2 cellular contexts compared by ENCODE assay signal in the genomic region with DNA sequence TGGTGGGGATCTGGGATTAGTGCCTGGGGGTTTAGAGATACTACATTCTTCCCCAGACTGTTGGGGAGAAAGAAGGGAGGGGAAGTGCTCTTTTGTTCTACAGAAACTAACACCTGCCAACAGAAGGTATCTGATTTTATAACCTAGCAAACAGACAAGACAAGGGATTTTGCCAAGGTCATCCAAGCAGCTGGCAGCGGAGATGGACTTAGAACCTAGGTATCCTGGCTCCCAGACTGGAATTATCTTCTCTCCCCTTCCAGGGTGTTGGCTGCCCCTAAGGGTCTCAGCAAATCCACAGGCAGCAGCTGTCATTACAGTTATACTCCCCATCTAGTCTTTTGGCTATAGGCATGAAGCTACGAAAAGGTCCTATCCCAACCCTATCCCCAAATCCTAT.
TF ChIP-seq lines count a peak whose summit lies in the region.

No MANE protein-coding gene starts in this region.

TF ChIP-seq in A549, 52 proteins besides CTCF, POLR2A, EP300 and RAD21:
- no peak for TF ChIP-seq RFX5 (IDR thresholded peaks at IDR 0.05)
- TF ChIP-seq KDM5A (IDR thresholded peaks at IDR 0.05), result no peak
- TF ChIP-seq TP53 (CRISPR knock-in tag; IDR thresholded peaks at IDR 0.05), result no peak
- no peak for TF ChIP-seq FOXS1 (CRISPR knock-in tag; IDR thresholded peaks at IDR 0.05)
- no peak for TF ChIP-seq HES2 (IDR thresholded peaks at IDR 0.05)

TF ChIP-seq in H1, 55 proteins besides CTCF, POLR2A, EP300 and RAD21:
- TF ChIP-seq EGR1 (IDR thresholded peaks at IDR 0.05; ENCODE audit: borderline replicate concordance, low read depth, low read length) (no peak), MAX (IDR thresholded peaks at IDR 0.05) (no peak), CHD2 (IDR thresholded peaks at IDR 0.05; ENCODE audit: low read length) (no peak), GTF2F1 (IDR thresholded peaks at IDR 0.05; ENCODE audit: borderline replicate concordance, low read depth, low read length) (no peak), ASH2L (IDR thresholded peaks at IDR 0.05; ENCODE audit: low read length) (no peak), NRF1 (IDR thresholded peaks at IDR 0.05; ENCODE audit: low read depth, low read length) (no peak), PHF8 (conservative IDR thresholded peaks at IDR 0.05; ENCODE audit: low read depth, low read length) (no peak), RBBP5 (IDR thresholded peaks at IDR 0.05; ENCODE audit: borderline replicate concordance, low read depth, low read length) (no peak), SRF (IDR thresholded peaks at IDR 0.05; ENCODE audit: low read depth, low read length) (no peak), KDM1A (IDR thresholded peaks at IDR 0.05; ENCODE audit: borderline replicate concordance, low read length) (no peak), SUZ12 (IDR thresholded peaks at IDR 0.05; ENCODE audit: low read length) (no peak), EZH2 (IDR thresholded peaks at IDR 0.05; ENCODE audit: low read depth, low read length, severe bottlenecking) (no peak), ZNF274 (IDR thresholded peaks at IDR 0.05; ENCODE audit: borderline replicate concordance, extremely low read depth, low read length) (no peak)
- TF ChIP-seq, protein P1, sequence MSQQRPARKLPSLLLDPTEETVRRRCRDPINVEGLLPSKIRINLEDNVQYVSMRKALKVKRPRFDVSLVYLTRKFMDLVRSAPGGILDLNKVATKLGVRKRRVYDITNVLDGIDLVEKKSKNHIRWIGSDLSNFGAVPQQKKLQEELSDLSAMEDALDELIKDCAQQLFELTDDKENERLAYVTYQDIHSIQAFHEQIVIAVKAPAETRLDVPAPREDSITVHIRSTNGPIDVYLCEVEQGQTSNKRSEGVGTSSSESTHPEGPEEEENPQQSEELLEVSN (IDR thresholded peaks at IDR 0.05), result no peak
- TF ChIP-seq, protein P2, sequence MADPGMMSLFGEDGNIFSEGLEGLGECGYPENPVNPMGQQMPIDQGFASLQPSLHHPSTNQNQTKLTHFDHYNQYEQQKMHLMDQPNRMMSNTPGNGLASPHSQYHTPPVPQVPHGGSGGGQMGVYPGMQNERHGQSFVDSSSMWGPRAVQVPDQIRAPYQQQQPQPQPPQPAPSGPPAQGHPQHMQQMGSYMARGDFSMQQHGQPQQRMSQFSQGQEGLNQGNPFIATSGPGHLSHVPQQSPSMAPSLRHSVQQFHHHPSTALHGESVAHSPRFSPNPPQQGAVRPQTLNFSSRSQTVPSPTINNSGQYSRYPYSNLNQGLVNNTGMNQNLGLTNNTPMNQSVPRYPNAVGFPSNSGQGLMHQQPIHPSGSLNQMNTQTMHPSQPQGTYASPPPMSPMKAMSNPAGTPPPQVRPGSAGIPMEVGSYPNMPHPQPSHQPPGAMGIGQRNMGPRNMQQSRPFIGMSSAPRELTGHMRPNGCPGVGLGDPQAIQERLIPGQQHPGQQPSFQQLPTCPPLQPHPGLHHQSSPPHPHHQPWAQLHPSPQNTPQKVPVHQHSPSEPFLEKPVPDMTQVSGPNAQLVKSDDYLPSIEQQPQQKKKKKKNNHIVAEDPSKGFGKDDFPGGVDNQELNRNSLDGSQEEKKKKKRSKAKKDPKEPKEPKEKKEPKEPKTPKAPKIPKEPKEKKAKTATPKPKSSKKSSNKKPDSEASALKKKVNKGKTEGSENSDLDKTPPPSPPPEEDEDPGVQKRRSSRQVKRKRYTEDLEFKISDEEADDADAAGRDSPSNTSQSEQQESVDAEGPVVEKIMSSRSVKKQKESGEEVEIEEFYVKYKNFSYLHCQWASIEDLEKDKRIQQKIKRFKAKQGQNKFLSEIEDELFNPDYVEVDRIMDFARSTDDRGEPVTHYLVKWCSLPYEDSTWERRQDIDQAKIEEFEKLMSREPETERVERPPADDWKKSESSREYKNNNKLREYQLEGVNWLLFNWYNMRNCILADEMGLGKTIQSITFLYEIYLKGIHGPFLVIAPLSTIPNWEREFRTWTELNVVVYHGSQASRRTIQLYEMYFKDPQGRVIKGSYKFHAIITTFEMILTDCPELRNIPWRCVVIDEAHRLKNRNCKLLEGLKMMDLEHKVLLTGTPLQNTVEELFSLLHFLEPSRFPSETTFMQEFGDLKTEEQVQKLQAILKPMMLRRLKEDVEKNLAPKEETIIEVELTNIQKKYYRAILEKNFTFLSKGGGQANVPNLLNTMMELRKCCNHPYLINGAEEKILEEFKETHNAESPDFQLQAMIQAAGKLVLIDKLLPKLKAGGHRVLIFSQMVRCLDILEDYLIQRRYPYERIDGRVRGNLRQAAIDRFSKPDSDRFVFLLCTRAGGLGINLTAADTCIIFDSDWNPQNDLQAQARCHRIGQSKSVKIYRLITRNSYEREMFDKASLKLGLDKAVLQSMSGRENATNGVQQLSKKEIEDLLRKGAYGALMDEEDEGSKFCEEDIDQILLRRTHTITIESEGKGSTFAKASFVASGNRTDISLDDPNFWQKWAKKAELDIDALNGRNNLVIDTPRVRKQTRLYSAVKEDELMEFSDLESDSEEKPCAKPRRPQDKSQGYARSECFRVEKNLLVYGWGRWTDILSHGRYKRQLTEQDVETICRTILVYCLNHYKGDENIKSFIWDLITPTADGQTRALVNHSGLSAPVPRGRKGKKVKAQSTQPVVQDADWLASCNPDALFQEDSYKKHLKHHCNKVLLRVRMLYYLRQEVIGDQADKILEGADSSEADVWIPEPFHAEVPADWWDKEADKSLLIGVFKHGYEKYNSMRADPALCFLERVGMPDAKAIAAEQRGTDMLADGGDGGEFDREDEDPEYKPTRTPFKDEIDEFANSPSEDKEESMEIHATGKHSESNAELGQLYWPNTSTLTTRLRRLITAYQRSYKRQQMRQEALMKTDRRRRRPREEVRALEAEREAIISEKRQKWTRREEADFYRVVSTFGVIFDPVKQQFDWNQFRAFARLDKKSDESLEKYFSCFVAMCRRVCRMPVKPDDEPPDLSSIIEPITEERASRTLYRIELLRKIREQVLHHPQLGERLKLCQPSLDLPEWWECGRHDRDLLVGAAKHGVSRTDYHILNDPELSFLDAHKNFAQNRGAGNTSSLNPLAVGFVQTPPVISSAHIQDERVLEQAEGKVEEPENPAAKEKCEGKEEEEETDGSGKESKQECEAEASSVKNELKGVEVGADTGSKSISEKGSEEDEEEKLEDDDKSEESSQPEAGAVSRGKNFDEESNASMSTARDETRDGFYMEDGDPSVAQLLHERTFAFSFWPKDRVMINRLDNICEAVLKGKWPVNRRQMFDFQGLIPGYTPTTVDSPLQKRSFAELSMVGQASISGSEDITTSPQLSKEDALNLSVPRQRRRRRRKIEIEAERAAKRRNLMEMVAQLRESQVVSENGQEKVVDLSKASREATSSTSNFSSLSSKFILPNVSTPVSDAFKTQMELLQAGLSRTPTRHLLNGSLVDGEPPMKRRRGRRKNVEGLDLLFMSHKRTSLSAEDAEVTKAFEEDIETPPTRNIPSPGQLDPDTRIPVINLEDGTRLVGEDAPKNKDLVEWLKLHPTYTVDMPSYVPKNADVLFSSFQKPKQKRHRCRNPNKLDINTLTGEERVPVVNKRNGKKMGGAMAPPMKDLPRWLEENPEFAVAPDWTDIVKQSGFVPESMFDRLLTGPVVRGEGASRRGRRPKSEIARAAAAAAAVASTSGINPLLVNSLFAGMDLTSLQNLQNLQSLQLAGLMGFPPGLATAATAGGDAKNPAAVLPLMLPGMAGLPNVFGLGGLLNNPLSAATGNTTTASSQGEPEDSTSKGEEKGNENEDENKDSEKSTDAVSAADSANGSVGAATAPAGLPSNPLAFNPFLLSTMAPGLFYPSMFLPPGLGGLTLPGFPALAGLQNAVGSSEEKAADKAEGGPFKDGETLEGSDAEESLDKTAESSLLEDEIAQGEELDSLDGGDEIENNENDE (IDR thresholded peaks at IDR 0.05; ENCODE audit: insufficient replicate concordance, low read length), result no peak
